8 cellular contexts compared by ENCODE assay signal in the genomic region with DNA sequence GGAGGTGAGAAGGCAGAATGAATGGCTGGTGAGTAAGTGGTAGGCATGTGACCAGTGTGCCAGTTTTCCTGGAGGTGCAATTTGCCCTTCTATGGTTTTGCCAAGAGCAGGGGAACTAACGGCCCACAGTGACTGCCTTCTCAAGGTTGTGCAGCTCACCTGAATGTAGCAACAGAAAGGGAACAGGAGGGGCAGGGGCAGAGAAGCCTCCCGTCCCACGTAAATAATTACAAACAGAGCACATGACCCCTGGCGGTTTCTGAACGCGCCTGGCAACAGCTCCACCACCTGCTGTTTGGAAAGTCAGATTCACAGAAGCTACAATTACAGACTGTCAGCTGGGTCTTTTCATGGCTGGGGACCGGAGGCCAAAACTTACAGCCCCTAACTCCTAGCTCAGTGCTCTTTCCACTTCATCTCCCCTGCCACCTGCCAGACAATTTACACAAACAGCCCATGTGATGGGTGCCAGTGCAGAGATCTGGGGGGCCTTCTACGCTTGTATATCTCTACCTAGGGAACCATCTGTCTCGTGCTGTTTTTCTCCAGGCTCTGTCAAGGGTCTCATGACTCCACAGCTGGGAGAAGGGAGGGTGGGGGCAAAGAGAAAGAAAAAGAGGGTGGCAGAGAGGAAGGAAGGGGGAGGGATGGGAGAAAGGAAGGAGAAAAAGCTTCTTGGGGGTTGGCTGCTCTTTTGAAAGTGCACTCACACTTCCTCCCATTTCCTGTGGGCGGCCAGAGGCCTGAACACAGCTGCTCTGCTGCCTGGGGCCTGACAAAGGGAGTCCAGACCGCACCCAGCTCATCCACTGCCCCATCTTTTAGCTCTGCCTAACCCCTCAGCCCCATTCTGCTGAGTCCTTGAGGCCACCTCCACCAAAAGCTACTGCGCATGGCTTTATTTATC.
DNase-seq lines count a peak whose midpoint lies in the region; FAIRE-seq and TF ChIP-seq lines count a peak whose summit lies in the region.

No MANE protein-coding gene starts in this region.

- H3K4me1 Mint-ChIP-seq in T-helper 2 cell treated with Interferon-gamma antibody and Interleukin-4, amounts not matched to agents 5 μg/mL and 100 μg/mL, for 36 hours (ENCODE audit: low read depth) = peaks cover 61% of the 10 kb centered on the region
- H3K4me1 Mint-ChIP-seq in MCF 10A (ENCODE audit: insufficient read depth, unreplicated experiment) = peaks cover 5% of the 10 kb centered on the region

- BruUV-seq in MCF 10A (replicated peaks; lab: Mats Ljungman, UMichigan) = no TSS peak

- TF ChIP-seq POLR2A in GM10847 (IDR thresholded peaks at IDR 0.05; ENCODE audit: extremely low read depth, insufficient read length) = peak; percentile 41

- DNase-seq in NCI-H1092 (lab: John Stamatoyannopoulos, UW) = peak; percentile 88
- DNase-seq in T-helper 2 cell treated with Interferon-gamma antibody and Interleukin-4, amounts not matched to agents 5 μg/mL and 100 μg/mL, for 36 hours (ENCODE audit: low spot score) = peak; percentile 71
- peak; percentile 17 for DNase-seq in MCF 10A (ENCODE audit: unreplicated experiment)
- peak; percentile 32 for DNase-seq in stimulated activated CD4-positive, alpha-beta T cell treated with anti-CD3 and anti-CD28 coated beads, Interleukin-12 subunit alpha, Interleukin-12 subunit beta, amount 100 ng/mL, for 4 hours
- no peak for DNase-seq in OCI-M2 (lab: John Stamatoyannopoulos, UW; ENCODE audit: unreplicated experiment)

- H3K27ac Mint-ChIP-seq in T-helper 2 cell treated with Interferon-gamma antibody and Interleukin-4, amounts not matched to agents 5 μg/mL and 100 μg/mL, for 36 hours = peak overlapping the region; percentile 98
- peak overlapping the region; percentile 65 for H3K27ac Mint-ChIP-seq in MCF 10A (ENCODE audit: low read depth, unreplicated experiment)

- no peaks in the 10 kb centered on the region for H3K4me1 ChIP-seq in HEK293 (ENCODE audit: control insufficient read depth, insufficient read depth, low read length)

- no peaks in the 10 kb centered on the region for H3K27me3 Mint-ChIP-seq in T-helper 2 cell treated with Interferon-gamma antibody and Interleukin-4, amounts not matched to agents 5 μg/mL and 100 μg/mL, for 36 hours (ENCODE audit: low read depth)
- no peaks in the 10 kb centered on the region for H3K27me3 Mint-ChIP-seq in MCF 10A (ENCODE audit: insufficient read depth, unreplicated experiment)

- no peak for TF ChIP-seq CTCF in HEK293 (tag by site-specific recombination; IDR thresholded peaks at IDR 0.05)
- TF ChIP-seq CTCF in MCF 10A (IDR thresholded peaks at IDR 0.05; ENCODE audit: unreplicated experiment) = no peak

- H3K36me3 Mint-ChIP-seq in T-helper 2 cell treated with Interferon-gamma antibody and Interleukin-4, amounts not matched to agents 5 μg/mL and 100 μg/mL, for 36 hours (ENCODE audit: low read depth) = peaks cover 51% of the 10 kb centered on the region
- H3K36me3 Mint-ChIP-seq in MCF 10A (ENCODE audit: insufficient read depth, unreplicated experiment) = peaks cover 67% of the 10 kb centered on the region

- POLR2A ChIA-PET in HEK293 (lab: Yijun Ruan, JAX) = interaction anchor here (0.5 kb wide), 1 partner anchor 26 kb away, joined by 4 read pairs; no protein-coding TSS in a partner anchor
- POLR2A ChIA-PET in MCF 10A (lab: Yijun Ruan, JAX) = interaction anchor here (0.5 to 1.5 kb wide), 2 partner anchors 150 to 157 kb away, joined by 3 to 4 read pairs; no protein-coding TSS in a partner anchor

- peaks cover 14 to 95% of the 10 kb centered on the region in 2 experiments; a peak in 2 of 3 replicates for H3K36me3 ChIP-seq in HEK293 (ENCODE audit: control insufficient read depth in 2 of 2, insufficient read depth in 1 of 2, low read length in 2 of 2)

- no peaks in the 10 kb centered on the region for H3K9me3 ChIP-seq in HEK293 (ENCODE audit: control insufficient read depth, insufficient read depth, low read depth, low read length)

- no peak overlapping the region for H3K27ac ChIP-seq in HEK293 (ENCODE audit: extremely low read depth, low read depth, low read length)

- H3K9me3 Mint-ChIP-seq in T-helper 2 cell treated with Interferon-gamma antibody and Interleukin-4, amounts not matched to agents 5 μg/mL and 100 μg/mL, for 36 hours = no peaks in the 10 kb centered on the region
- H3K9me3 Mint-ChIP-seq in MCF 10A (ENCODE audit: unreplicated experiment) = no peaks in the 10 kb centered on the region

- intact Hi-C loops in MCF 10A (cut with micrococcal nuclease) = no loop called here

- CTCF ChIA-PET in HEK293 (lab: Yijun Ruan, JAX) = interaction anchor here (1.4 kb wide), 1 partner anchor 209 kb away, joined by 10 read pairs; no protein-coding TSS in a partner anchor
- CTCF ChIA-PET in MCF 10A (lab: Yijun Ruan, JAX) = interaction anchor here (0.5 to 2.4 kb wide), 7 partner anchors 11 to 208 kb away, joined by 3 to 20 read pairs (median 4); a partner anchor contains a TSS

- FAIRE-seq in islet of Langerhans (lab: Jason Lieb, UNC) = peak; percentile 93

- peak overlapping the region; percentile 82 for H3K4me3 Mint-ChIP-seq in T-helper 2 cell treated with Interferon-gamma antibody and Interleukin-4, amounts not matched to agents 5 μg/mL and 100 μg/mL, for 36 hours
- no peak overlapping the region for H3K4me3 Mint-ChIP-seq in MCF 10A (ENCODE audit: unreplicated experiment)

- no peak overlapping the region for H3K4me3 ChIP-seq in HEK293 (ENCODE audit: low read depth, low read length)

TF ChIP-seq in HEK293, 187 proteins besides CTCF, POLR2A, EP300 and RAD21 (continues in another document):
- no peak for TF ChIP-seq ZNF571 (tag by site-specific recombination; IDR thresholded peaks at IDR 0.05)
- TF ChIP-seq ZFHX2 (tag by site-specific recombination; conservative IDR thresholded peaks at IDR 0.05) = peak; percentile 36
- TF ChIP-seq ZNF157 (tag by site-specific recombination; IDR thresholded peaks at IDR 0.05) = no peak
- no peak for TF ChIP-seq IKZF3 (tag by site-specific recombination; IDR thresholded peaks at IDR 0.05)
- no peak for TF ChIP-seq ZNF112 (tag by site-specific recombination; IDR thresholded peaks at IDR 0.05)
- no peak for TF ChIP-seq ZBTB21 (tag by site-specific recombination; IDR thresholded peaks at IDR 0.05)
- no peak for TF ChIP-seq ZBTB7A (tag by site-specific recombination; IDR thresholded peaks at IDR 0.05; ENCODE audit: low read depth)
- TF ChIP-seq, protein P1, sequence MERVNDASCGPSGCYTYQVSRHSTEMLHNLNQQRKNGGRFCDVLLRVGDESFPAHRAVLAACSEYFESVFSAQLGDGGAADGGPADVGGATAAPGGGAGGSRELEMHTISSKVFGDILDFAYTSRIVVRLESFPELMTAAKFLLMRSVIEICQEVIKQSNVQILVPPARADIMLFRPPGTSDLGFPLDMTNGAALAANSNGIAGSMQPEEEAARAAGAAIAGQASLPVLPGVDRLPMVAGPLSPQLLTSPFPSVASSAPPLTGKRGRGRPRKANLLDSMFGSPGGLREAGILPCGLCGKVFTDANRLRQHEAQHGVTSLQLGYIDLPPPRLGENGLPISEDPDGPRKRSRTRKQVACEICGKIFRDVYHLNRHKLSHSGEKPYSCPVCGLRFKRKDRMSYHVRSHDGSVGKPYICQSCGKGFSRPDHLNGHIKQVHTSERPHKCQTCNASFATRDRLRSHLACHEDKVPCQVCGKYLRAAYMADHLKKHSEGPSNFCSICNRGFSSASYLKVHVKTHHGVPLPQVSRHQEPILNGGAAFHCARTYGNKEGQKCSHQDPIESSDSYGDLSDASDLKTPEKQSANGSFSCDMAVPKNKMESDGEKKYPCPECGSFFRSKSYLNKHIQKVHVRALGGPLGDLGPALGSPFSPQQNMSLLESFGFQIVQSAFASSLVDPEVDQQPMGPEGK (tag by site-specific recombination; IDR thresholded peaks at IDR 0.05) = no peak
- no peak for TF ChIP-seq ZNF76 (tag by site-specific recombination; IDR thresholded peaks at IDR 0.05; ENCODE audit: borderline replicate concordance, low read depth)
- TF ChIP-seq, protein P2, sequence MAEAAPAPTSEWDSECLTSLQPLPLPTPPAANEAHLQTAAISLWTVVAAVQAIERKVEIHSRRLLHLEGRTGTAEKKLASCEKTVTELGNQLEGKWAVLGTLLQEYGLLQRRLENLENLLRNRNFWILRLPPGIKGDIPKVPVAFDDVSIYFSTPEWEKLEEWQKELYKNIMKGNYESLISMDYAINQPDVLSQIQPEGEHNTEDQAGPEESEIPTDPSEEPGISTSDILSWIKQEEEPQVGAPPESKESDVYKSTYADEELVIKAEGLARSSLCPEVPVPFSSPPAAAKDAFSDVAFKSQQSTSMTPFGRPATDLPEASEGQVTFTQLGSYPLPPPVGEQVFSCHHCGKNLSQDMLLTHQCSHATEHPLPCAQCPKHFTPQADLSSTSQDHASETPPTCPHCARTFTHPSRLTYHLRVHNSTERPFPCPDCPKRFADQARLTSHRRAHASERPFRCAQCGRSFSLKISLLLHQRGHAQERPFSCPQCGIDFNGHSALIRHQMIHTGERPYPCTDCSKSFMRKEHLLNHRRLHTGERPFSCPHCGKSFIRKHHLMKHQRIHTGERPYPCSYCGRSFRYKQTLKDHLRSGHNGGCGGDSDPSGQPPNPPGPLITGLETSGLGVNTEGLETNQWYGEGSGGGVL (tag by site-specific recombination; IDR thresholded peaks at IDR 0.05) = no peak
- TF ChIP-seq ZNF768 (tag by site-specific recombination; IDR thresholded peaks at IDR 0.05) = no peak
- TF ChIP-seq ZIC2 (tag by site-specific recombination; IDR thresholded peaks at IDR 0.05) = peak; percentile 23; the same call in 1 of the 2 replicates
- TF ChIP-seq ZNF658 (tag by site-specific recombination; IDR thresholded peaks at IDR 0.05) = no peak
- no peak for TF ChIP-seq ZNF596 (tag by site-specific recombination; IDR thresholded peaks at IDR 0.05)
- no peak for TF ChIP-seq YY2 (tag by site-specific recombination; IDR thresholded peaks at IDR 0.05)
- TF ChIP-seq ZNF132 (tag by site-specific recombination; IDR thresholded peaks at IDR 0.05; ENCODE audit: borderline replicate concordance) = no peak
- TF ChIP-seq ZNF510 (tag by site-specific recombination; IDR thresholded peaks at IDR 0.05; ENCODE audit: insufficient replicate concordance) = no peak
- no peak for TF ChIP-seq GLI2 (tag by site-specific recombination; IDR thresholded peaks at IDR 0.05; ENCODE audit: borderline replicate concordance, low read depth)
- TF ChIP-seq, protein P3, sequence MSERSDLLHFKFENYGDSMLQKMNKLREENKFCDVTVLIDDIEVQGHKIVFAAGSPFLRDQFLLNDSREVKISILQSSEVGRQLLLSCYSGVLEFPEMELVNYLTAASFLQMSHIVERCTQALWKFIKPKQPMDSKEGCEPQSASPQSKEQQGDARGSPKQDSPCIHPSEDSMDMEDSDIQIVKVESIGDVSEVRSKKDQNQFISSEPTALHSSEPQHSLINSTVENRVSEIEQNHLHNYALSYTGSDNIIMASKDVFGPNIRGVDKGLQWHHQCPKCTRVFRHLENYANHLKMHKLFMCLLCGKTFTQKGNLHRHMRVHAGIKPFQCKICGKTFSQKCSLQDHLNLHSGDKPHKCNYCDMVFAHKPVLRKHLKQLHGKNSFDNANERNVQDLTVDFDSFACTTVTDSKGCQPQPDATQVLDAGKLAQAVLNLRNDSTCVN (tag by site-specific recombination; optimal IDR thresholded peaks at IDR 0.05) = no peak
- TF ChIP-seq ZBTB8A (tag by site-specific recombination; IDR thresholded peaks at IDR 0.05) = no peak
